ENCODE assay signal across 15 cellular contexts in the genomic region with DNA sequence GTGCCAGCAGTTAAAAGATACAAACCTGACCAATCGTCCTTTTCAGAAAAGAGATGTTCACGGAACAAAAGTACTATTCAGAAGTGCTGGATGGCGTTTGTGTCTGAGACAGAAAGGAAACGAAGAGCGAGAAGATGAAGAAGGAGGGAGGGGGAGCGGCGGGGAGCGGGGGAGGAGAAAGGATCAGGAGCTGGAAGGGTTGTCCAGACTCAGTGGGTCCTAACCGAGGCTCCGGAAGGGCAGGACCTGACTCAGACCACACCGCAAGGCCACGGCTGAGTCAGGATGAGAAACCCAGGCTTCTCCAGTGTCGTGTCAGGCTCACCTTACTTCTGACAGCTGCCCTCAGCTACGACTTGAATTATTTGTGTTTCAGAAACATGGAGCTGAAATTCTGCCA. TPM values are rescaled to one million over a fixed set of nuclear protein-coding genes. Genes with fewer than 3 reads are reported as not detected.
DNase-seq lines count a peak whose midpoint lies in the region; ATAC-seq and TF ChIP-seq lines count a peak whose summit lies in the region.
"Had no signal": no experiment of that assay in that cellular context is flagged by ENCODE, and none has a peak within 500 bp of the region (broad histone marks: within the 10 kb centered on the region; RNA-seq: fewer than 3 reads in every experiment).

No MANE protein-coding gene starts in this region.

- no peak overlapping the region for H3K27ac ChIP-seq in HUES64 (ENCODE audit: low read depth, low read length)
- no peak overlapping the region for H3K27ac ChIP-seq in effector memory CD4-positive, alpha-beta T cell (ENCODE audit: insufficient read depth, low read length, poor library complexity, severe bottlenecking)

- intact Hi-C loops in activated T-helper 1 cell treated with anti-CD3 and anti-CD28 coated beads, Interleukin-12 subunit alpha, Interleukin-12 subunit beta, Interleukin-2, Interleukin-4 antibody, amounts not matched to agents 30 ng/mL and 10 ng/mL and 1 ng/mL, durations not matched to agents 14 hours and 24 hours and 36 hours (cut with micrococcal nuclease), result loop anchor here (2.0 kb wide), 1 partner anchor 49 kb away; no protein-coding TSS in a partner anchor

- H3K9me3 ChIP-seq in HUES64 (ENCODE audit: insufficient read depth, low read depth, low read length), result no peaks in the 10 kb centered on the region
- H3K9me3 ChIP-seq in skeletal muscle satellite cell (replicated peaks; ENCODE audit: low read length), result peaks cover 7% of the 10 kb centered on the region
- H3K9me3 ChIP-seq in effector memory CD4-positive, alpha-beta T cell (ENCODE audit: control insufficient read depth, low read length), result no peaks in the 10 kb centered on the region
- H3K9me3 ChIP-seq: SK-N-SH had no signal

- peak overlapping the region; percentile 45; the same call in 1 of the 2 replicates for H3K4me3 ChIP-seq in HUES64 (ENCODE audit: low read length)
- H3K4me3 ChIP-seq in skeletal muscle satellite cell (ENCODE audit: low read length), result no peak overlapping the region
- no peak overlapping the region for H3K4me3 ChIP-seq in effector memory CD4-positive, alpha-beta T cell (ENCODE audit: insufficient read depth, low read depth, low read length, poor library complexity, severe bottlenecking)

- H3K27ac Mint-ChIP-seq in activated T-cell treated with anti-CD3 and anti-CD28 coated beads, Interleukin-2, amount 50 U/mL, for 72 hours, result no peak overlapping the region
- no peak overlapping the region for H3K27ac Mint-ChIP-seq in endothelial cell (ENCODE audit: unreplicated experiment)
- no peak overlapping the region for H3K27ac Mint-ChIP-seq in activated T-helper 1 cell treated with anti-CD3 and anti-CD28 coated beads, Interleukin-12 subunit alpha, Interleukin-12 subunit beta, Interleukin-2, Interleukin-4 antibody, amounts not matched to agents 30 ng/mL and 10 ng/mL and 1 ng/mL, durations not matched to agents 14 hours and 24 hours and 36 hours

- no peaks in the 10 kb centered on the region for H3K36me3 ChIP-seq in HUES64 (ENCODE audit: insufficient read depth, low read length)
- no peaks in the 10 kb centered on the region for H3K36me3 ChIP-seq in skeletal muscle satellite cell (ENCODE audit: insufficient read depth, low read length)
- no peaks in the 10 kb centered on the region for H3K36me3 ChIP-seq in effector memory CD4-positive, alpha-beta T cell (ENCODE audit: control insufficient read depth, insufficient read depth, low read length)

- no peak for TF ChIP-seq CTCF in endothelial cell (IDR thresholded peaks at IDR 0.05; ENCODE audit: unreplicated experiment)

- ATAC-seq in activated T-cell treated with anti-CD3 and anti-CD28 coated beads, Interleukin-2, amount 50 U/mL, for 72 hours (replicated peaks in 1 of 2), result peak; percentile 56 to 78
- ATAC-seq: esophagus mucosa had no signal

- H3K4me1 ChIP-seq in HUES64 (ENCODE audit: insufficient read depth, low read length) (peaks cover 18% of the 10 kb centered on the region), skeletal muscle satellite cell (ENCODE audit: control insufficient read depth, insufficient read depth, low read length) (peaks cover 12% of the 10 kb centered on the region)
- peaks cover 6% of the 10 kb centered on the region for H3K4me1 ChIP-seq in effector memory CD4-positive, alpha-beta T cell (ENCODE audit: control insufficient read depth, insufficient read depth, low read length, poor library complexity, severe bottlenecking)

- H3K36me3 Mint-ChIP-seq in activated T-cell treated with anti-CD3 and anti-CD28 coated beads, Interleukin-2, amount 50 U/mL, for 72 hours (ENCODE audit: insufficient read depth in 2 of 2), result peaks cover 7 to 10% of the 10 kb centered on the region in 2 donors
- H3K36me3 Mint-ChIP-seq in endothelial cell (ENCODE audit: low read depth, unreplicated experiment), result no peaks in the 10 kb centered on the region
- H3K36me3 Mint-ChIP-seq in activated T-helper 1 cell treated with anti-CD3 and anti-CD28 coated beads, Interleukin-12 subunit alpha, Interleukin-12 subunit beta, Interleukin-2, Interleukin-4 antibody, amounts not matched to agents 30 ng/mL and 10 ng/mL and 1 ng/mL, durations not matched to agents 14 hours and 24 hours and 36 hours (ENCODE audit: low read depth), result peaks cover 2% of the 10 kb centered on the region

- H3K4me1 Mint-ChIP-seq in activated T-cell treated with anti-CD3 and anti-CD28 coated beads, Interleukin-2, amount 50 U/mL, for 72 hours (ENCODE audit: low read depth), result peaks cover 26% of the 10 kb centered on the region
- H3K4me1 Mint-ChIP-seq in endothelial cell (ENCODE audit: unreplicated experiment), result peaks cover 9% of the 10 kb centered on the region
- H3K4me1 Mint-ChIP-seq in activated T-helper 1 cell treated with anti-CD3 and anti-CD28 coated beads, Interleukin-12 subunit alpha, Interleukin-12 subunit beta, Interleukin-2, Interleukin-4 antibody, amounts not matched to agents 30 ng/mL and 10 ng/mL and 1 ng/mL, durations not matched to agents 14 hours and 24 hours and 36 hours (ENCODE audit: low read depth), result no peaks in the 10 kb centered on the region

- DNase-seq in activated T-cell treated with anti-CD3 and anti-CD28 coated beads, Interleukin-2, amount 50 U/mL, for 72 hours, result peak; percentile 29 to 39
- no peak for DNase-seq in activated T-cell treated with anti-CD3 and anti-CD28 coated beads for 4 hours
- DNase-seq in endothelial cell (ENCODE audit: low spot score), result no peak
- no peak for DNase-seq in inferior parietal cortex (ENCODE audit: extremely low spot score)
- DNase-seq in activated T-helper 1 cell treated with anti-CD3 and anti-CD28 coated beads, Interleukin-12 subunit alpha, Interleukin-12 subunit beta, Interleukin-2, Interleukin-4 antibody, amounts not matched to agents 30 ng/mL and 10 ng/mL and 1 ng/mL, durations not matched to agents 14 hours and 24 hours and 36 hours (ENCODE audit: low spot score), result no peak
- DNase-seq in effector memory CD4-positive, alpha-beta T cell, result no peak
- DNase-seq: activated CD4-positive, alpha-beta T cell treated with anti-CD3 and anti-CD28 coated beads for 4 hours; cerebellar nuclear complex; NCI-H187 treated with DMSO at 0.1 percent for 48 hours; SK-N-SH; small intestine; trophoblast cell had no signal

- H3K4me2 ChIP-seq in skeletal muscle satellite cell (ENCODE audit: low read length), result peak overlapping the region; percentile 44
- H3K4me2 ChIP-seq: SK-N-SH had no signal

- H3K27me3 Mint-ChIP-seq in activated T-cell treated with anti-CD3 and anti-CD28 coated beads, Interleukin-2, amount 50 U/mL, for 72 hours (ENCODE audit: low read depth), result peaks cover 79% of the 10 kb centered on the region
- peaks cover 25% of the 10 kb centered on the region for H3K27me3 Mint-ChIP-seq in endothelial cell (ENCODE audit: unreplicated experiment)
- peaks cover 62% of the 10 kb centered on the region for H3K27me3 Mint-ChIP-seq in activated T-helper 1 cell treated with anti-CD3 and anti-CD28 coated beads, Interleukin-12 subunit alpha, Interleukin-12 subunit beta, Interleukin-2, Interleukin-4 antibody, amounts not matched to agents 30 ng/mL and 10 ng/mL and 1 ng/mL, durations not matched to agents 14 hours and 24 hours and 36 hours (ENCODE audit: insufficient read depth)

- peak overlapping the region; percentile 63 to 69 for H3K4me3 Mint-ChIP-seq in activated T-cell treated with anti-CD3 and anti-CD28 coated beads, Interleukin-2, amount 50 U/mL, for 72 hours
- H3K4me3 Mint-ChIP-seq in endothelial cell (ENCODE audit: unreplicated experiment), result peak overlapping the region; percentile 75
- no peak overlapping the region for H3K4me3 Mint-ChIP-seq in activated T-helper 1 cell treated with anti-CD3 and anti-CD28 coated beads, Interleukin-12 subunit alpha, Interleukin-12 subunit beta, Interleukin-2, Interleukin-4 antibody, amounts not matched to agents 30 ng/mL and 10 ng/mL and 1 ng/mL, durations not matched to agents 14 hours and 24 hours and 36 hours

- H3K9me3 Mint-ChIP-seq in activated T-cell treated with anti-CD3 and anti-CD28 coated beads, Interleukin-2, amount 50 U/mL, for 72 hours, result peaks cover 0 to 11% of the 10 kb centered on the region in 2 donors
- no peaks in the 10 kb centered on the region for H3K9me3 Mint-ChIP-seq in endothelial cell (ENCODE audit: unreplicated experiment)
- H3K9me3 Mint-ChIP-seq in activated T-helper 1 cell treated with anti-CD3 and anti-CD28 coated beads, Interleukin-12 subunit alpha, Interleukin-12 subunit beta, Interleukin-2, Interleukin-4 antibody, amounts not matched to agents 30 ng/mL and 10 ng/mL and 1 ng/mL, durations not matched to agents 14 hours and 24 hours and 36 hours, result peaks cover 20% of the 10 kb centered on the region

- 17% methylated on average over 14 of the region's 14 CpGs for WGBS in HUES64

- no peak overlapping the region for H3K9ac ChIP-seq in HUES64 (ENCODE audit: low read depth, low read length)
- no peak overlapping the region for H3K9ac ChIP-seq in skeletal muscle satellite cell (ENCODE audit: low read depth, low read length)
- H3K9ac ChIP-seq: SK-N-SH had no signal

- H3K27me3 ChIP-seq in HUES64 (ENCODE audit: insufficient read depth, low read length), result peaks cover 87% of the 10 kb centered on the region
- H3K27me3 ChIP-seq in skeletal muscle satellite cell (ENCODE audit: control insufficient read depth, insufficient read depth, low read length), result peaks cover 82% of the 10 kb centered on the region
- peaks cover 19% of the 10 kb centered on the region for H3K27me3 ChIP-seq in effector memory CD4-positive, alpha-beta T cell (replicated peaks; ENCODE audit: control insufficient read depth, insufficient read depth, low read length, poor library complexity, severe bottlenecking)

RNA-seq across cellular contexts. Expression of a gene that starts 46.2 kb away (rescaled TPM):
- 1 to 10 TPM; 2.2 TPM for total RNA-seq in activated T-cell treated with anti-CD3 and anti-CD28 coated beads, Interleukin-2, amount 50 U/mL, for 72 hours
- 1.6 TPM for polyA plus RNA-seq in HUES64 (2013, experiment 1 of 2)
- polyA plus RNA-seq in HUES64 (2013, experiment 2 of 2), result 3.3 TPM
- total RNA-seq in endothelial cell (ENCODE audit: unreplicated experiment), result 1.3 TPM
- not detected in 2 replicates for total RNA-seq in skeletal muscle satellite cell (2012; rRNA removed)
- total RNA-seq in activated T-helper 1 cell treated with anti-CD3 and anti-CD28 coated beads, Interleukin-12 subunit alpha, Interleukin-12 subunit beta, Interleukin-2, Interleukin-4 antibody, amounts not matched to agents 30 ng/mL and 10 ng/mL and 1 ng/mL, durations not matched to agents 14 hours and 24 hours and 36 hours, result 0.32 and 0.39 TPM in 2 replicates

Comparison
In these comparisons a context has a peak if more than half of its experiments do, and no peak if none do; other contexts are left out.
1. DNase-seq: peak in activated T-cell treated with anti-CD3 and anti-CD28 coated beads, Interleukin-2, amount 50 U/mL, for 72 hours (2 of 2); none in activated T-cell treated with anti-CD3 and anti-CD28 coated beads for 4 hours (single experiment), endothelial cell (single experiment), inferior parietal cortex (single experiment), activated T-helper 1 cell treated with anti-CD3 and anti-CD28 coated beads, Interleukin-12 subunit alpha, Interleukin-12 subunit beta, Interleukin-2, Interleukin-4 antibody, amounts not matched to agents 30 ng/mL and 10 ng/mL and 1 ng/mL, durations not matched to agents 14 hours and 24 hours and 36 hours (single experiment) and effector memory CD4-positive, alpha-beta T cell (0 of 3).